Comparison of ENCODE assay signal across 1 cellular context in genomic region chr1:99992044-99992722, GRCh38.
TF ChIP-seq lines count a peak whose summit lies in the region.

No MANE protein-coding gene starts in this region.

TF ChIP-seq in K562, 482 proteins besides CTCF, POLR2A, EP300 and RAD21 (continued from another document):
- TF ChIP-seq, protein P1, sequence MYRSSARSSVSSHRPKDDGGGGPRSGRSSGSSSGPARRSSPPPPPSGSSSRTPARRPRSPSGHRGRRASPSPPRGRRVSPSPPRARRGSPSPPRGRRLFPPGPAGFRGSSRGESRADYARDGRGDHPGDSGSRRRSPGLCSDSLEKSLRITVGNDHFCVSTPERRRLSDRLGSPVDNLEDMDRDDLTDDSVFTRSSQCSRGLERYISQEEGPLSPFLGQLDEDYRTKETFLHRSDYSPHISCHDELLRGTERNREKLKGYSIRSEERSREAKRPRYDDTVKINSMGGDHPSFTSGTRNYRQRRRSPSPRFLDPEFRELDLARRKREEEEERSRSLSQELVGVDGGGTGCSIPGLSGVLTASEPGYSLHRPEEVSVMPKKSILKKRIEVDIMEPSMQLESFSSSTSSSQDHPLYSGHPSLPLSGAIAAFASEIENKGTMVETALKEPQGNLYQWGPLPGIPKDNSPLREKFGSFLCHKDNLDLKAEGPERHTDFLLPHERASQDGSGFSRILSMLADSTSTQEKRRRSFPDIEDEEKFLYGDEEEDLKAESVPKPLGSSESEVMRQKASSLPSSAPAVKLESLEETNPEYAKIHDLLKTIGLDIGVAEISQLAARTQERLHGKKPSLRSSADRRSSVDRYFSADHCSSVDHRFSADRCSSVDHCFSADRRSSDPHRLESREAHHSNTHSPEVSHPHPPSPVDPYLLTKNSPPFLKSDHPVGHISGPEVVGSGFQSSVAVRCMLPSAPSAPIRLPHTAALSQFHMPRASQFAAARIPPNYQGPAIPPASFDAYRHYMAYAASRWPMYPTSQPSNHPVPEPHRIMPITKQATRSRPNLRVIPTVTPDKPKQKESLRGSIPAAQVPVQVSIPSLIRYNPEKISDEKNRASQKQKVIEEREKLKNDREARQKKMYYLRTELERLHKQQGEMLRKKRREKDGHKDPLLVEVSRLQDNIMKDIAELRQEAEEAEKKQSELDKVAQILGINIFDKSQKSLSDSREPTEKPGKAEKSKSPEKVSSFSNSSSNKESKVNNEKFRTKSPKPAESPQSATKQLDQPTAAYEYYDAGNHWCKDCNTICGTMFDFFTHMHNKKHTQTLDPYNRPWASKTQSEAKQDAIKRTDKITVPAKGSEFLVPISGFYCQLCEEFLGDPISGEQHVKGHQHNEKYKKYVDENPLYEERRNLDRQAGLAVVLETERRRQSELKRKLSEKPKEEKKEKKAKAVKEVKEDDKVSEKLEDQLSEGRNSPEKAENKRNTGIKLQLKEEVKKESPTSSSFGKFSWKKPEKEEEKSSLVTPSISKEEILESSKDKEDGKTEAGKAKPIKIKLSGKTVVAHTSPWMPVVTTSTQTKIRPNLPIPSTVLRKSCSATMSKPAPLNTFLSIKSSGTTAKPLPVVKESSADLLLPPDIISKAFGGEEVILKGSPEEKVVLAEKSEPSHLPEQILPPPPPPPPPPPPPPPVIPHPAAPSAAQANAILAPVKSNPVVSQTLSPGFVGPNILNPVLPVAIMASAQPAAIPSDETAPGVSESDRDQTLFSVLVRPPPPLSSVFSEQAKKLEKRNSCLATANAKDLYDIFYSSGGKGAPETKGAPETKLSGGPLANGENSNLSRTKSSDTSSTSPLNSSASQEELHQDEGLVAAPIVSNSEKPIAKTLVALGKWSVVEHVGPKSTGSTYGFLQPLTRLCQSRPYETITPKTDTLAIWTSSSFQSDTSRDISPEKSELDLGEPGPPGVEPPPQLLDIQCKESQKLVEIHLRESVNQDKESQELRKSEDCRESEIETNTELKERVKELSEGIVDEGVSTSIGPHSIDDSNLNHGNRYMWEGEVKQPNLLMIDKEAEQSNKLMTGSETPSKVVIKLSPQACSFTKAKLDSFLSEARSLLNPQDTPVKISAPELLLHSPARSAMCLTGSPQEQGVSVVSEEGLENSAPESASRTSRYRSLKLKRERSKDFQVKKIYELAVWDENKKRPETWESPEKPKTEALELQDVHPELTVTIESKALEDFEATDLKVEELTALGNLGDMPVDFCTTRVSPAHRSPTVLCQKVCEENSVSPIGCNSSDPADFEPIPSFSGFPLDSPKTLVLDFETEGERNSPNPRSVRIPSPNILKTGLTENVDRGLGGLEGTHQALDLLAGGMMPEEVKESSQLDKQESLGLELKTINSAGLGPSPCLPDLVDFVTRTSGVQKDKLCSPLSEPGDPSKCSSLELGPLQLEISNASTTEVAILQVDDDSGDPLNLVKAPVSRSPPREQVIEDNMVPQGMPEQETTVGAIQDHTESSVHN (IDR thresholded peaks at IDR 0.05; ENCODE audit: borderline replicate concordance in 1 of 2, low read depth in 1 of 2) = no peak
- TF ChIP-seq ZNF12 (CRISPR knock-in tag; IDR thresholded peaks at IDR 0.05) (no peak), NR3C1 (CRISPR knock-in tag; IDR thresholded peaks at IDR 0.05) (no peak), NRF1 (conservative IDR thresholded peaks at IDR 0.05 in 1 of 2, IDR thresholded peaks at IDR 0.05 in 1 of 2) (no peak), ZNF280A (IDR thresholded peaks at IDR 0.05; ENCODE audit: low read depth, partially characterized antibody) (peak; percentile 48), CBX3 (IDR thresholded peaks at IDR 0.05; ENCODE audit: borderline replicate concordance in 1 of 2, low read length in 2 of 2) (peak in 1 of 2 experiments; percentile 19; a peak in 1 of 3 replicates)
